ENCODE assay signal across 8 cellular contexts in the genomic region with DNA sequence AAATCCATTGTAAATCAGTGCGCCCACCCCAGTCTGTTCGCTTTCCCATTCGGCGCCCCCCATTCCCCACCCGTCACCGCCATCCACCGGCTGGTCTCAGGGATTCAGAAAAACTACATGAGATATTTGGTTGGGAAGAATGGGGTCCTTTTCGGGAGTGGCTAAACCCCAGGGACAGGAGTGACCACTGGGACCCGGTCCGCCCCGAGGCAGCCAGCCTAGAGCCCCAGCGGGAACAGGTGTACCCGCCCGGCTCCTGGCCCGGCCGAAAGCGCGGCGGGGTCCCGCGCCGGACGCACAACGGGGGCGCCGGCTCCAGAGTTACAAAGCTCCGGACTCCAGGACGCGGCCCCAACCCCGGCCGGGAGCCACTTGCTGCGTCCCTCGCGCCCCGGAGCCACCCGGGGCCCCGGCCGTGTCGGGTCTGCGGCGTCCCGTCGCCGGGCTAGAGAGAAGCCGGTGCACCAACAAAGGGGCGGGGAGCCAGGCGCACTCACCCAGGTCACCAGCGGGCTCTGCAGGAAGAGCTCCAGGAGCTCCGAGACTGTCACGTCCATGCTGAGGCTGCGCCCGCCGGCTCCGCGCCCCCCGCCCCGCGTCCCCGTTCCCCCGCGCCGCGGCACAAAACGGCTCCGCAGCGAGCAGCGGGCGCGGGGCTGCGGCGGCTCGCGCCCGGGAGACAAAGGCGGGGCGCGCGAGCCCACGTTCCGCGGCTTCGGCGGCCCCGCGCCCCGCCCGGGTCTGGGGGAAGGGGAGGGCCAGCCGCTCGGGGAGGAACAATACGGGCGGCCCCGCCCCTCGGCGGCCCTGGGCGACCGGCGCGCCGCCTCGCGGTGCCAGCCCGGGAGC. TPM values are rescaled to one million over a fixed set of nuclear protein-coding genes. Genes with fewer than 3 reads are reported as not detected.
DNase-seq lines count a peak whose midpoint lies in the region; ATAC-seq and TF ChIP-seq lines count a peak whose summit lies in the region.

CCDC88C (minus strand) TSS at position 687 of the 849 bp plus-strand sequence; CDS start at position 557, 130 bp downstream.

- no peaks in the 10 kb centered on the region for H3K27me3 ChIP-seq in WERI-Rb-1 (ENCODE audit: insufficient read depth, low read depth, severe bottlenecking)

- H3K36me3 ChIP-seq in WERI-Rb-1 = peaks cover 45% of the 10 kb centered on the region

- H3K4me3 ChIP-seq in WERI-Rb-1 (ENCODE audit: low read depth, low read length) = peak within 1 kb of the TSS; percentile 95

- ATAC-seq in HG02763 (IDR thresholded peaks at IDR 0.05; ENCODE audit: unreplicated experiment) = peak; percentile 53
- ATAC-seq in left lobe of liver = peak; percentile 61

- H3K27ac ChIP-seq in WERI-Rb-1 = peak within 1 kb of the TSS; percentile 97

- no peaks in the 10 kb centered on the region for H3K9me3 ChIP-seq in WERI-Rb-1 (ENCODE audit: severe bottlenecking)

- DNase-seq in DMS79 treated with DMSO at 0.1 percent for 48 hours (lab: John Stamatoyannopoulos, UW) = peak; percentile 60
- DNase-seq in DMS79 (lab: John Stamatoyannopoulos, UW) = no peak
- peak; percentile 59 for DNase-seq in NCI-H146 (lab: John Stamatoyannopoulos, UW)
- DNase-seq in WERI-Rb-1 = peak; percentile 72
- peak; percentile 28 for DNase-seq in cerebellar cortex (ENCODE audit: low spot score)
- DNase-seq in left lobe of liver (ENCODE audit: low spot score) = peak; percentile 58
- DNase-seq in stimulated activated CD4-positive, alpha-beta T cell treated with anti-CD3 and anti-CD28 coated beads, Interleukin-2, amount 100 ng/mL, for 4 hours (ENCODE audit: low read depth) = peak; percentile 74

- no peak for TF ChIP-seq CTCF in WERI-Rb-1 (IDR thresholded peaks at IDR 0.05; ENCODE audit: low read depth, low read length)

RNA-seq across cellular contexts. Expression of gene CCDC88C, which starts in this region (rescaled TPM):
- total RNA-seq in left lobe of liver = 4.1 TPM
